Comparison of ENCODE assay signal across 8 cellular contexts in the genomic region with DNA sequence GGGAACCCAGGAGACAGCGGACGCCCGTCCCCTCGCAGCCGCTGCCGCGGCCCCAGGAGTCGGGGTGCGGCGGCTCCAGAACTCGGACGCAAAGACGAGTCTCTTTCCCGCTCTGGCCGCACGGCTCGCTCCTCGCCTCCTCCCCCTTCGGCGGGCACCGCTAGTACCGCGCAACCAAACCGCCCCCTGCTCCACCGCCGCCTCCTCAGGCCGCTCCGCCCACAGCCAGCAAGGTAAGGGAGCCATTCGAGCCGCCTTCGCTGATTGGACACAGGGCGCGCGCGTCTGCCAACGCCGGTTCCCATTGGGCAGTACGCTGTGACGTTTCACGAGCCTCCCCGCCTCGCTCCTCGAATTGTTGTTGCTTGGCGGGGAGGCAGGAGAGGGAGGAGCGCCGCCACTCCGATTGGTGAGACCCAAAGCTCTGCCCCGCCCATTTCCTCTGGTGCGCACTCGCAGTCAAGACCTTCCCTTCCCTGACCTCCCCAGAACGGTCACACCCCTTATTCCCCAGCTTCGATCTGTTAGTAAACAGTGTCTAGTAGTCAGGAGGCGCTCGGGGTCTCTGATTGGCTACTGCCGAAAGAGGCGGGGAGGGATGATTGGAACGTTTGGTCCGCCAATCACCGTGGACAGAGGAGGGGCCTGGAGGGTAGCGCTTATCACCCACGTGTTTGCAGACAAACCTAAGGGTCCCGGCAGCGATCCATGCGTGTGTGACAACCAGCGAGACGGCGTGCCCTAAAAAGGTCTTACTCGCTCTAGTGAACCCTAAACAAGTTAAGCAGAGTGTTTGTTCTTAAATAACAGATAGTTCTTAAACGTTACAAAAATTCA. TPM values are rescaled to one million over a fixed set of nuclear protein-coding genes. Genes with fewer than 3 reads are reported as not detected.
A peak's percentile ranks its signal among the peaks of the same experiment; 100 is the strongest.
DNase-seq lines count a peak whose midpoint lies in the region; ATAC-seq and TF ChIP-seq lines count a peak whose summit lies in the region.

TSS of gene RPS6KA5 (minus strand) at position 170 of the 837 bp plus-strand sequence. CDS start 207 bp downstream, outside the sequence.

- no peaks in the 10 kb centered on the region for H3K36me3 Mint-ChIP-seq in dendritic cell treated with granulocyte-macrophage colony-stimulating factor and Interleukin-4, amounts not matched to agents 40 ng/mL and 50 ng/mL, for 4 days (ENCODE audit: low read depth)

- DNase-seq in NCI-H774 (lab: John Stamatoyannopoulos, UW) (peak; percentile 100), left lung (peak; percentile 99 to 100)
- peak; percentile 100 for DNase-seq in activated CD4-positive, alpha-beta T cell treated with anti-CD3 and anti-CD28 coated beads, Interleukin-2, amount 50 U/mL, for 4 hours
- DNase-seq in stimulated activated CD4-positive, alpha-beta T cell treated with anti-CD3 and anti-CD28 coated beads, Interleukin-2, amount 100 ng/mL, for 48 hours = peak; percentile 98 to 99

- H3K4me1 Mint-ChIP-seq in dendritic cell treated with granulocyte-macrophage colony-stimulating factor and Interleukin-4, amounts not matched to agents 40 ng/mL and 50 ng/mL, for 4 days (ENCODE audit: low read depth) = peaks cover 21% of the 10 kb centered on the region

- TF ChIP-seq CTCF in C4-2B (conservative IDR thresholded peaks at IDR 0.05) (peak; percentile 35), left lung (IDR thresholded peaks at IDR 0.05) (peak in 1 of 2 donors; percentile 34)

- H3K9me3 Mint-ChIP-seq in dendritic cell treated with granulocyte-macrophage colony-stimulating factor and Interleukin-4, amounts not matched to agents 40 ng/mL and 50 ng/mL, for 4 days = no peaks in the 10 kb centered on the region

- intact Hi-C loops in dendritic cell treated with granulocyte-macrophage colony-stimulating factor and Interleukin-4, amounts not matched to agents 40 ng/mL and 50 ng/mL, for 4 days (cut with micrococcal nuclease) = loop anchor here (1.0 to 2.0 kb wide), 2 partner anchors 38 to 54 kb away; partner anchors contain the start of gene DGLUCY
- intact Hi-C loops in left lung (cut with DNase I) = no loop called here

- peaks cover 10 to 44% of the 10 kb centered on the region in 2 donors for H3K4me1 ChIP-seq in left lung

- peak; percentile 89 for ATAC-seq in GM19395 (IDR thresholded peaks at IDR 0.05; ENCODE audit: unreplicated experiment)
- ATAC-seq in HG03565 (IDR thresholded peaks at IDR 0.05; ENCODE audit: unreplicated experiment) = peak; percentile 85
- ATAC-seq in left lung = peak; percentile 95

- no peaks in the 10 kb centered on the region for H3K27me3 ChIP-seq in left lung

- H3K36me3 ChIP-seq in left lung = no peaks in the 10 kb centered on the region

- H3K27ac Mint-ChIP-seq in dendritic cell treated with granulocyte-macrophage colony-stimulating factor and Interleukin-4, amounts not matched to agents 40 ng/mL and 50 ng/mL, for 4 days = no peak within 1 kb of the TSS

- peak within 1 kb of the TSS; percentile 72 to 92 for H3K4me3 ChIP-seq in left lung

- H3K27ac ChIP-seq in C4-2B (peak within 1 kb of the TSS; percentile 78), left lung (peak within 1 kb of the TSS; percentile 95 to 99)

- no peaks in the 10 kb centered on the region for H3K9me3 ChIP-seq in left lung

- H3K4me3 Mint-ChIP-seq in dendritic cell treated with granulocyte-macrophage colony-stimulating factor and Interleukin-4, amounts not matched to agents 40 ng/mL and 50 ng/mL, for 4 days = peak within 1 kb of the TSS; percentile 78

- H3K27me3 Mint-ChIP-seq in dendritic cell treated with granulocyte-macrophage colony-stimulating factor and Interleukin-4, amounts not matched to agents 40 ng/mL and 50 ng/mL, for 4 days = no peaks in the 10 kb centered on the region

RNA-seq across cellular contexts. Expression of gene RPS6KA5, which starts in this region (rescaled TPM):
- 1 to 10 TPM; 4.2 to 5.4 TPM for total RNA-seq in left lung

Comparison
In these comparisons a context has a peak if more than half of its experiments do, and no peak if none do; other contexts are left out.
1. Peak in every context shown above with its lines: DNase-seq, ATAC-seq, H3K4me3 ChIP-seq and H3K27ac ChIP-seq.